ENCODE assay signal across 8 cellular contexts in the genomic region with DNA sequence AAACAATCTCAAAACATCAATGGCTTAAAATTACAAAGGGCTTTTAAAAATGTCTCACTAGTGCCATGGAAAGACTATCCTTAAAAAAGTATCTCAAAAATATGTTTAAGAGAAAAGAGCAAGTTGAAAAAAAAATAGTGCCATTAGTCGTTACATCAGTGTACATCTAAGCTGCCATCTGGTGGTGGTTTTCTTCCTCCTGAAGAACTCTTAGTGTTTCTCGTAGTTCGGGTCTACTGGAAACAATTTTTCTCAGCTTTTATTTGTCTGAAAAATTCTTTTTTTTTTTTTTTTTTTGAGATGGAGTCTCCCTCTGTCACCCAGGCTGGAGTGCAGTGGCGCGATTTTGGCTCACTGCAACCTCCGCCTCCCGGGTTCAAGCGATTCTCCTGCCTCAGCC. TPM values are rescaled to one million over a fixed set of nuclear protein-coding genes. Genes with fewer than 3 reads are reported as not detected.
DNase-seq lines count a peak whose midpoint lies in the region; FAIRE-seq and TF ChIP-seq lines count a peak whose summit lies in the region.
"Not testable (repeated sequence)": the region's sequence is repeated elsewhere in the genome, so short reads cannot be mapped to it uniquely, and the experiment has no call there.

No MANE protein-coding gene starts in this region.

- H3F3A ChIP-seq in GM23248 (ENCODE audit: insufficient read depth); OCI-LY1 (ENCODE audit: insufficient read depth, low read length): not testable (repeated sequence)

- not testable (repeated sequence) for H3K4me2 ChIP-seq in GM23248 (ENCODE audit: unreplicated experiment); OCI-LY1 (ENCODE audit: low read length); H1 (ENCODE audit: insufficient read depth in 1 of 2, low read depth in 2 of 2, low read length in 2 of 2); hepatocyte

- not testable (repeated sequence) for H2BK12ac ChIP-seq in H1 (ENCODE audit: low read depth, low read length)

- not testable (repeated sequence) for H3K9me3 ChIP-seq in GM23248 (ENCODE audit: low read depth); OCI-LY1 (ENCODE audit: low read length); H1 (ENCODE audit: insufficient read depth in 2 of 2, low read depth in 1 of 2, low read length in 1 of 2); hepatocyte (ENCODE audit: low read depth)

- H3K56ac ChIP-seq in H1 (replicated peaks; ENCODE audit: insufficient read length, low read depth, low read length) = not testable (repeated sequence)

- not testable (repeated sequence) for H3K4ac ChIP-seq in H1 (replicated peaks; ENCODE audit: insufficient read length, low read depth, low read length)

- TF ChIP-seq EP300 in H1 (IDR thresholded peaks at IDR 0.05; ENCODE audit: borderline replicate concordance in 1 of 2, low read depth in 2 of 2, low read length in 2 of 2) = not testable (repeated sequence)

- not testable (repeated sequence) for H3K23ac ChIP-seq in H1 (ENCODE audit: insufficient read length)

- not testable (repeated sequence) for H4K8ac ChIP-seq in H1 (ENCODE audit: extremely low read depth, insufficient read depth, low read length)

- not testable (repeated sequence) for H3K14ac ChIP-seq in H1 (ENCODE audit: insufficient read length)

- H3K36me3 ChIP-seq in GM23248 (ENCODE audit: low read depth); OCI-LY1 (ENCODE audit: insufficient read depth, low read length); H1 (ENCODE audit: control insufficient read depth in 2 of 4, insufficient read depth in 4 of 4, low read length in 3 of 4); hepatocyte (replicated peaks; ENCODE audit: insufficient read depth, low read depth): not testable (repeated sequence)

- H3K79me1 ChIP-seq in H1 (ENCODE audit: low read depth, low read length) = not testable (repeated sequence)

- not testable (repeated sequence) for H4K91ac ChIP-seq in H1 (replicated peaks; ENCODE audit: insufficient read length, low read length)

- H2AFZ ChIP-seq in GM23248; OCI-LY1 (ENCODE audit: low read length); H1 (ENCODE audit: low read length); hepatocyte: not testable (repeated sequence)

- not testable (repeated sequence) for H2BK20ac ChIP-seq in H1 (ENCODE audit: low read length)

- not testable (repeated sequence) for H3K27me3 ChIP-seq in GM23248 (replicated peaks; ENCODE audit: insufficient read depth); OCI-LY1 (ENCODE audit: insufficient read depth, low read length); H1 (replicated peaks in 1 of 4; ENCODE audit: control insufficient read depth in 3 of 4, extremely low read depth in 1 of 4, insufficient read depth in 3 of 4, low read length in 3 of 4); hepatocyte

- not testable (repeated sequence) for H3K4me3 ChIP-seq in GM23248; OCI-LY1 (ENCODE audit: low read depth, low read length, poor library complexity, severe bottlenecking); H1 (ENCODE audit: extremely low read depth in 1 of 4, insufficient read depth in 2 of 4, low read depth in 3 of 4, low read length in 4 of 4); hepatocyte

- FAIRE-seq in H1 (lab: Jason Lieb, UNC) = peak; percentile 13

- H2AK5ac ChIP-seq in H1 (ENCODE audit: low read depth, low read length) = not testable (repeated sequence)

- not testable (repeated sequence) for H4K5ac ChIP-seq in H1 (ENCODE audit: insufficient read length, low read depth, low read length)

- H2BK15ac ChIP-seq in H1 (ENCODE audit: low read length) = not testable (repeated sequence)

- not testable (repeated sequence) for H3K4me1 ChIP-seq in GM23248 (ENCODE audit: insufficient read depth); OCI-LY1 (ENCODE audit: insufficient read depth, low read length, severe bottlenecking); H1 (replicated peaks in 1 of 4; ENCODE audit: control insufficient read depth in 3 of 4, insufficient read depth in 4 of 4, low read length in 3 of 4); hepatocyte (ENCODE audit: insufficient read depth)

- not testable (repeated sequence) for H3K18ac ChIP-seq in H1 (ENCODE audit: extremely low read depth, low read length)

- TF ChIP-seq RAD21 in H1 (IDR thresholded peaks at IDR 0.05 in 1 of 2, conservative IDR thresholded peaks at IDR 0.05 in 1 of 2; ENCODE audit: low read depth in 2 of 2, low read length in 2 of 2) = peak; percentile 18 to 29; a peak in 3 of 4 replicates

- 62 to 86% methylated on average over 3 to 8 of the region's 8 CpGs for WGBS in GM23248 (ENCODE audit: low coverage in 1 of 2, low lambda C conversion rate in 2 of 2, missing lambda C conversion rate in 2 of 2), 2 experiments
- 85% methylated on average over 4 of the region's 8 CpGs; no CpG with 5 or more reads in 1 of the 2 experiments for WGBS in H1 (ENCODE audit: extremely low coverage in 1 of 2, insufficient coverage in 1 of 2, insufficient read length in 1 of 2, insufficient replicate concordance in 2 of 2, low coverage in 1 of 2, low lambda C conversion rate in 2 of 2, missing lambda C conversion rate in 1 of 2), 2 experiments
- 76% methylated on average over 3 of the region's 8 CpGs for WGBS in hepatocyte (ENCODE audit: low lambda C conversion rate, missing lambda C conversion rate)

- not testable (repeated sequence) for H3K27ac ChIP-seq in GM23248; OCI-LY1 (ENCODE audit: low read depth, low read length, poor library complexity, severe bottlenecking); VCaP; H1 (ENCODE audit: low read depth, low read length); hepatocyte

- H3K9me2 ChIP-seq in GM23248 (ENCODE audit: insufficient read depth); OCI-LY1 (ENCODE audit: low read depth, low read length); hepatocyte (replicated peaks; ENCODE audit: insufficient read depth): not testable (repeated sequence)

- DNase-seq in Ammon's horn (ENCODE audit: low spot score) = peak; percentile 29
- DNase-seq in GM23248 = peak; percentile 55
- peak; percentile 25 for DNase-seq in M059J (ENCODE audit: low read depth)
- DNase-seq in H1 (ENCODE audit: low read depth in 1 of 2, low spot score in 2 of 2); hepatocyte (ENCODE audit: low spot score): not testable (repeated sequence)
- peak; percentile 13 for DNase-seq in stromal cell of bone marrow (ENCODE audit: low read depth)

- not testable (repeated sequence) for TF ChIP-seq POLR2A in H1 (IDR thresholded peaks at IDR 0.05; ENCODE audit: control extremely low read depth in 1 of 2, low read depth in 2 of 2, low read length in 2 of 2)

- H2BK5ac ChIP-seq in H1 (ENCODE audit: low read depth, low read length) = not testable (repeated sequence)

- TF ChIP-seq CTCF in OCI-LY1 (IDR thresholded peaks at IDR 0.05; ENCODE audit: low read length) = peak; percentile 67
- TF ChIP-seq CTCF in VCaP (conservative IDR thresholded peaks at IDR 0.05) = peak; percentile 58
- peak in 1 of 3 experiments; percentile 39; a peak in 2 of 4 replicates for TF ChIP-seq CTCF in H1 (IDR thresholded peaks at IDR 0.05; ENCODE audit: control extremely low read depth in 1 of 3, insufficient read depth in 1 of 3, low read depth in 1 of 3, low read length in 3 of 3)
- TF ChIP-seq CTCF in hepatocyte (IDR thresholded peaks at IDR 0.05; ENCODE audit: poor library complexity) = peak; percentile 27

- not testable (repeated sequence) for H3K9ac ChIP-seq in GM23248; OCI-LY1 (ENCODE audit: low read length); H1 (replicated peaks in 1 of 4; ENCODE audit: extremely low read depth in 1 of 4, low read depth in 3 of 4, low read length in 3 of 4)

- not testable (repeated sequence) for H4K20me1 ChIP-seq in GM23248 (ENCODE audit: insufficient read depth); OCI-LY1 (ENCODE audit: insufficient read depth, low read length); H1 (replicated peaks in 1 of 2; ENCODE audit: control insufficient read depth in 1 of 2, insufficient read depth in 2 of 2, low read length in 2 of 2); hepatocyte (ENCODE audit: insufficient read depth, poor library complexity, severe bottlenecking)

- not testable (repeated sequence) for H3K79me2 ChIP-seq in GM23248 (ENCODE audit: insufficient read depth); OCI-LY1 (ENCODE audit: insufficient read depth, low read length); H1 (ENCODE audit: control insufficient read depth in 1 of 2, insufficient read depth in 2 of 2, low read length in 2 of 2); hepatocyte

- CTCF ChIA-PET in H1 (lab: Charles Lee; ENCODE audit: partially characterized antibody) = interaction anchor here (1.1 to 2.3 kb wide), 4 partner anchors 16 to 277 kb away, joined by 3 to 12 read pairs (median 4); no protein-coding TSS in a partner anchor

- POLR2A ChIA-PET in H1 (lab: Charles Lee; ENCODE audit: partially characterized antibody) = interaction anchor here (1.5 kb wide), 1 partner anchor 15 kb away, joined by 3 read pairs; no protein-coding TSS in a partner anchor

- in situ Hi-C loops in GM23248 (cut with MboI) = not testable (repeated sequence)

- not testable (repeated sequence) for H2BK120ac ChIP-seq in H1 (replicated peaks; ENCODE audit: low read depth, low read length)

- H3K23me2 ChIP-seq in H1 (ENCODE audit: low read depth, low read length) = not testable (repeated sequence)

RNA-seq across cellular contexts. Expression of a gene that starts 5.9 kb away (rescaled TPM):
- total RNA-seq in GM23248 (2014; rRNA removed; shearing (Covaris generic)) = 0.43 and 0.89 TPM in 2 replicates
- polyA plus RNA-seq in GM23248 (2016; fragmentation: Nextera tagmentation; extraction: Ambion mirVana) = 0.28 and 0.42 TPM in 2 replicates
- total RNA-seq in M059J (2014; rRNA removed; shearing (Covaris generic)) = 0.02 and 0.07 TPM in 2 replicates
- total RNA-seq in H1 (2021; fragmentation: NEBNext Ultra II Directional; extraction: Animal tissue kit (Norgen Biotek cat#: 25700)) = 0.29 and 0.34 TPM in 2 replicates
- 0.03 TPM in 1 of 2 replicates, not detected in the other for polyA plus RNA-seq in H1 (2011; rRNA removed)
- 0.01 TPM for polyA plus RNA-seq in H1 (2011; cell fraction: cytosol; rRNA removed)
- polyA plus RNA-seq in H1 (2011; cell fraction: nucleus; rRNA removed) = 0.44 TPM
- polyA plus RNA-seq in H1 (2012, experiment 1 of 2) = 0.05 to 0.08 TPM (median 0.06 TPM) in 3 of 4 replicates, not detected in the other
- polyA plus RNA-seq in H1 (2012, experiment 2 of 2) = 0.16 TPM
- under 0.01 TPM for polyA plus RNA-seq in H1 (2013, experiment 1 of 2)
- 0.02 TPM for polyA plus RNA-seq in H1 (2013, experiment 2 of 2)
- 0.03 TPM in 1 of 2 replicates, not detected in the other for polyA minus RNA-seq in H1 (2011; rRNA and poly(A)+ RNA removed)
- polyA minus RNA-seq in H1 (2011; cell fraction: cytosol; rRNA and poly(A)+ RNA removed) = not detected
- not detected for polyA minus RNA-seq in H1 (2011; cell fraction: nucleus; rRNA and poly(A)+ RNA removed)
- total RNA-seq in hepatocyte = 0.40 and 0.67 TPM in 2 replicates
- 0.44 and 1.7 TPM in 2 replicates for polyA plus RNA-seq in hepatocyte
